In the genomic region with DNA sequence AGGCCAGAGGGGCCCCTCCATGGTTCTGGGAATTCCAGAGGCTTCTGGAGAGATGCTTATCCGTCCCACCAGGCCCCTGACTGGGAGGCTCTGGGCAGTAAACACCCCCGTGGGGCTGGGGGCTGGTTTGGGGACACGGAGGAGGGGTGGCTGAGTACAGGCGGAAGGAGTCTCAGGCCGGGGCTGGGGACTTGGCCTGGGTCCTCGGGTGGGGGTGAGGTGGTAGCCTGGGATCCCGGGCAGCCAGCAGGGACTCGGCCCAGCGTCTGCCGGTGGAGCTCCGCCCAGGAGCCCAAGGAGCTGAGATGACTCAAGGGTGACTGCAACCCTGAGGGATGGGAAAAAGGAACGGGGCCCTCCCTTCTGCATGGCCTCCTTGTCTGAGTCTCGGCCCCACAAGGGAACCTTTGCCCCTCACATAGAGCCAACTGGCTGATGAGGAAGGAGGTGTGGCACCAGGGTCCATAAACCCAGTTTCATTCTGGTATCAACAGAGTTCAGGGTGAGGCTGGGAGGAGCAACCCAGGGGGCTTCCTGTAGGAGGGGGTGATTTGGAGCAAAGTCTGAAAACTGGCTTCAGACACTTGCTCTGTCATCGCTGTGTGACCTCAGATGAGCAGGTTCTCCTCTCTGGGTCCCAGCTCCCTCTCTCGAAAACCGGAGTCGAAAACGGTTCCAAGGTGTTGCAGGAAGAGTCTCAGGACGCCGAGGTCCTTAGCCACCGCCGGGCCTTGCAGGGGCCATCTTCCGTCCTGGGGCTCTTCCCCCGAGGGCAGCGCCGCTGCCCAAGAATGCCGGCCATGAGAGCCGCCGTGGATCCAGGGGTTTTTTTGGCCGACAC, we compare ENCODE assay signal across 9 cellular contexts. TPM values are rescaled to one million over a fixed set of nuclear protein-coding genes. Genes with fewer than 3 reads are reported as not detected.
DNase-seq lines count a peak whose midpoint lies in the region; ATAC-seq, FAIRE-seq and TF ChIP-seq lines count a peak whose summit lies in the region.
"Had no signal": no experiment of that assay in that cellular context is flagged by ENCODE, and none has a peak within 500 bp of the region (broad histone marks: within the 10 kb centered on the region; RNA-seq: fewer than 3 reads in every experiment).

No MANE protein-coding gene starts in this region.

- intact Hi-C loops in left ventricle myocardium superior (cut with micrococcal nuclease) (no loop called here), Right ventricle myocardium inferior (cut with DNase I) (no loop called here), kidney (cut with DNase I) (no loop called here)

- H3K36me3 ChIP-seq in kidney (ENCODE audit: control insufficient read depth in 1 of 2, insufficient read depth in 2 of 2, low read length in 2 of 2): no peaks in the 10 kb centered on the region

- peak; percentile 25 for DNase-seq in left ventricle myocardium superior
- no peak for DNase-seq in Right ventricle myocardium inferior (ENCODE audit: missing footprints)
- DNase-seq in astrocyte of the hippocampus (ENCODE audit: low read depth, low spot score): peak; percentile 83
- DNase-seq in kidney: peak; percentile 76
- no peak for DNase-seq in NCI-H2029 treated with DMSO at 0.1 percent for 48 hours (lab: John Stamatoyannopoulos, UW)
- no peak for DNase-seq in SKM-1 (lab: John Stamatoyannopoulos, UW; ENCODE audit: unreplicated experiment)
- no peak for DNase-seq in activated CD4-positive, CD25-positive, alpha-beta regulatory T cell (lab: John Stamatoyannopoulos, UW)

- no peak overlapping the region for H3K9ac ChIP-seq in kidney (ENCODE audit: low read length in 2 of 2)

- peak; percentile 16 for ATAC-seq in left ventricle myocardium superior
- no peak for ATAC-seq in Right ventricle myocardium inferior
- no peak for ATAC-seq in HG02798 (IDR thresholded peaks at IDR 0.05; ENCODE audit: poor library complexity, unreplicated experiment)

- H3K27ac ChIP-seq in kidney (ENCODE audit: low read depth in 2 of 2, low read length in 2 of 2): no peak overlapping the region
- H3K27ac ChIP-seq: C4-2B had no signal

- H3K9me3 ChIP-seq in kidney (ENCODE audit: control insufficient read depth in 1 of 2, low read length in 2 of 2): no peaks in the 10 kb centered on the region

- peaks cover 0 to 8% of the 10 kb centered on the region in 2 donors for H3K4me1 ChIP-seq in kidney (ENCODE audit: control insufficient read depth in 1 of 2, insufficient read depth in 1 of 2, low read depth in 1 of 2, low read length in 2 of 2)

- TF ChIP-seq CTCF in kidney (IDR thresholded peaks at IDR 0.05; ENCODE audit: borderline replicate concordance, extremely low read depth, insufficient read depth): no peak

- H3K4me3 ChIP-seq in kidney (ENCODE audit: low read length in 2 of 2): peak overlapping the region; percentile 24 to 47

- FAIRE-seq in kidney (lab: Jason Lieb, UNC): no peak

RNA-seq across cellular contexts. Expression of a gene that starts 0.8 kb away (rescaled TPM):
- total RNA-seq in left ventricle myocardium superior (not detected), Right ventricle myocardium inferior (not detected), kidney (17.8 TPM)
- polyA plus RNA-seq in kidney (ENCODE audit: insufficient read depth, low read depth, low replicate concordance): 19.6 TPM

RNA-seq across cellular contexts. Expression of a gene that starts 43.0 kb away (rescaled TPM):
- 30.1 TPM for total RNA-seq in left ventricle myocardium superior
- total RNA-seq in Right ventricle myocardium inferior: 34.0 TPM
- 49.4 TPM for total RNA-seq in kidney
- polyA plus RNA-seq in kidney (ENCODE audit: insufficient read depth, low read depth, low replicate concordance): 92.3 TPM

RNA-seq across cellular contexts. Expression of a gene that starts 45.5 kb away (rescaled TPM):
- 58.1 TPM for total RNA-seq in left ventricle myocardium superior
- 67.6 TPM for total RNA-seq in Right ventricle myocardium inferior
- 339 TPM for total RNA-seq in kidney
- 102 TPM for polyA plus RNA-seq in kidney (ENCODE audit: insufficient read depth, low read depth, low replicate concordance)

RNA-seq across cellular contexts. Expression of a gene that starts 56.5 kb away (rescaled TPM):
- total RNA-seq in left ventricle myocardium superior (not detected), Right ventricle myocardium inferior (not detected), kidney (not detected)
- polyA plus RNA-seq in kidney (ENCODE audit: insufficient read depth, low read depth, low replicate concordance): not detected

Comparison
In these comparisons a context has a peak if more than half of its experiments do, and no peak if none do; other contexts are left out.
1. DNase-seq: peak in left ventricle myocardium superior (single experiment), astrocyte of the hippocampus (single experiment) and kidney (single experiment); none in Right ventricle myocardium inferior (single experiment), NCI-H2029 treated with DMSO at 0.1 percent for 48 hours (single experiment), SKM-1 (single experiment) and activated CD4-positive, CD25-positive, alpha-beta regulatory T cell (0 of 4).
2. RNA of a gene that starts 0.8 kb away (total RNA-seq): 17.8 TPM in kidney (single experiment); not detected in left ventricle myocardium superior (single experiment) and not detected in Right ventricle myocardium inferior (single experiment); every median in the first group is over 10 times any median in the second.